Comparison of ENCODE assay signal across 15 cellular contexts in the genomic region with DNA sequence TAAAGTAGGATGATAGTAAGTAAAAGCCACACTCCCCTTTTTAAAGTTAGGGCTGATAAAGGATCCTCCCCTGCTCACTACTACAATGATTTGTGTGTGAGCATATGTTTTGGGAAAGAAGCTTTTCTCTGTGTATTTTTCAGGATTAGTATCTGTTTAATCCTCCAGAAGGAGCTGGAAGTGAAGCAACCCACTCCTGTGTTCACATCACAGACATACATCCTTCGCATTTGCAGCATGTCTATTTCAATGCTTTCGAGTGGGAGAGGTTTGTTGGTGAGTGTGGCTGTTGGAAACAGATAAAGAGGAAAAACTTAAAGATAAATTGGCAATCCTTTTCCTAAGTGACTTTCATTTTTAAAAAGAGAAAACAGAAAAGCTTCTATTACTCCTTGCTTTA. TPM values are rescaled to one million over a fixed set of nuclear protein-coding genes. Genes with fewer than 3 reads are reported as not detected.
"Had no signal": no experiment of that assay in that cellular context is flagged by ENCODE, and none has a peak within 500 bp of the region (broad histone marks: within the 10 kb centered on the region; RNA-seq: fewer than 3 reads in every experiment).

No MANE protein-coding gene starts in this region.

- ATAC-seq: activated naive CD8-positive, alpha-beta T cell treated with anti-CD3 and anti-CD28 coated beads, Interleukin-2, amount 50 U/mL, for 24 hours; sciatic nerve had no signal

- DNase-seq: activated CD4-positive, alpha-beta T cell treated with anti-CD3 and anti-CD28 coated beads for 1 hour; activated CD4-positive, alpha-beta T cell treated with anti-CD3 and anti-CD28 coated beads, Interleukin-2, amount 50 U/mL, for 4 hours; activated naive CD4-positive, alpha-beta T cell treated with anti-CD3 and anti-CD28 coated beads for 36 hours; activated naive CD8-positive, alpha-beta T cell treated with anti-CD3 and anti-CD28 coated beads, Interleukin-2, amount 50 U/mL, for 24 hours; foreskin melanocyte; ovary; spleen; stimulated activated CD4-positive, alpha-beta T cell treated with anti-CD3 and anti-CD28 coated beads, Interleukin-1b, Interleukin-23, amount 100 ng/mL, for 48 hours; stomach; thyroid gland had no signal

- H3K36me3 ChIP-seq: ascending aorta, breast epithelium, esophagus muscularis mucosa, ovary, spleen, stomach, thyroid gland had no signal

- H3K4me3 ChIP-seq: ascending aorta, breast epithelium, esophagus muscularis mucosa, ovary, spleen, stomach, thyroid gland had no signal

- H3K9me3 ChIP-seq: ascending aorta, breast epithelium, esophagus muscularis mucosa, ovary, spleen, stomach, thyroid gland had no signal

- H3K4me1 ChIP-seq: ascending aorta, breast epithelium, esophagus muscularis mucosa, spleen, stomach, thyroid gland had no signal

RNA-seq across cellular contexts. Expression of a gene that starts 31.6 kb away (rescaled TPM):
- total RNA-seq: activated naive CD4-positive, alpha-beta T cell treated with anti-CD3 and anti-CD28 coated beads for 36 hours; activated T-helper 2 cell treated with anti-CD3 and anti-CD28 coated beads, Interferon-gamma antibody, Interleukin-2, Interleukin-4, amounts not matched to agents 10 μg/mL and 5 μg/mL and 100 μg/mL, durations not matched to agents 14 hours and 24 hours and 36 hours; ascending aorta had no signal
